19 cellular contexts compared by ENCODE assay signal in the genomic region with DNA sequence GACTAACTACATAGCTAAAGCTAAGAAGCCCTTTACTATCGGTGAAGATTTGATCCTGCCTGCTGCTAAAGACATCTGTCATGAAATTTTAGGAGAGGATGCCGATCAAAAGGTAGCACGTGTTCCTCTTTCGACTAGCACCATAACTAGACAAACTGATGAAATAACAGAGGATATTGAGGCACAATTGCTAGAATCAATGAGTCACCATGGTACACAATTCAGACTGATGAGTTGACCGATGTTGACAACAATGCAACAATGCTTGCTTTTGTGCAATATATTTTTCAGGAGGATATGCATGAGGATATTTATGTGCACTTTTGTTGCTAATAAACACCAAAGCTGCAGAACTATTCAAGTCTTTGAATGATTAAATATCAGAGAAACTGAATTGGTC. TPM values are rescaled to one million over a fixed set of nuclear protein-coding genes. Genes with fewer than 3 reads are reported as not detected.
A peak's percentile ranks its signal among the peaks of the same experiment; 100 is the strongest.
DNase-seq lines count a peak whose midpoint lies in the region; ATAC-seq, FAIRE-seq and TF ChIP-seq lines count a peak whose summit lies in the region.
"Had no signal": no experiment of that assay in that cellular context is flagged by ENCODE, and none has a peak within 500 bp of the region (broad histone marks: within the 10 kb centered on the region; RNA-seq: fewer than 3 reads in every experiment).

No MANE protein-coding gene starts in this region.

- WGBS in GM12878 (ENCODE audit: insufficient coverage, insufficient replicate concordance, low lambda C conversion rate, missing lambda C conversion rate), result 98% methylated on average over 5 of the region's 5 CpGs
- 93% methylated on average over 5 of the region's 5 CpGs for WGBS in smooth muscle cell (ENCODE audit: low lambda C conversion rate)
- 97 to 98% methylated on average over 5 of the region's 5 CpGs for WGBS in sigmoid colon, 2 donors
- WGBS in spleen, 5 donors, result 93 to 98% (median 96%) methylated on average over 5 of the region's 5 CpGs

- no peak overlapping the region for H3K9ac ChIP-seq in GM12878 (ENCODE audit: control insufficient read depth, insufficient read depth, low read length)
- no peak overlapping the region for H3K9ac ChIP-seq in smooth muscle cell (ENCODE audit: low read depth)
- H3K9ac ChIP-seq: BLaER1 treated with 17β-estradiol and CSF1 and Interleukin-3, amounts not matched to agents 10 nM and 100 nM; GM23248 had no signal

- H3F3A ChIP-seq in GM23338 (replicated peaks; ENCODE audit: low read depth) (no peaks in the 10 kb centered on the region), smooth muscle cell (ENCODE audit: low read depth) (no peaks in the 10 kb centered on the region)

- intact Hi-C loops in GM12878 (cut with micrococcal nuclease; ENCODE audit: unreplicated experiment) (no loop called here), sigmoid colon (cut with DNase I) (no loop called here), spleen (cut with DNase I; ENCODE audit: low total_unique reads) (no loop called here)

- H3K27me3 ChIP-seq in GM23338 (ENCODE audit: insufficient read depth), result no peaks in the 10 kb centered on the region
- no peaks in the 10 kb centered on the region for H3K27me3 ChIP-seq in GM12878 (replicated peaks in 1 of 2; ENCODE audit: control insufficient read depth in 2 of 2, insufficient read depth in 2 of 2, low read length in 1 of 2)
- no peaks in the 10 kb centered on the region for H3K27me3 ChIP-seq in smooth muscle cell (ENCODE audit: low read depth)
- H3K27me3 ChIP-seq in sigmoid colon, result no peaks in the 10 kb centered on the region
- H3K27me3 ChIP-seq in spleen (replicated peaks in 1 of 7), result no peaks in the 10 kb centered on the region
- H3K27me3 ChIP-seq: BLaER1 treated with 17β-estradiol and CSF1 and Interleukin-3, amounts not matched to agents 10 nM and 100 nM had no signal

- no TSS peak for BruUV-seq in GM12878 (replicated peaks; lab: Mats Ljungman, UMichigan)

- H3K27ac ChIP-seq in GM23338 (ENCODE audit: low read depth) (no peak overlapping the region), GM12878 (ENCODE audit: control insufficient read depth, insufficient read depth) (no peak overlapping the region), smooth muscle cell (ENCODE audit: low read depth) (peak overlapping the region; percentile 20), sigmoid colon (no peak overlapping the region), spleen (no peak overlapping the region)
- H3K27ac ChIP-seq: BLaER1 treated with 17β-estradiol and CSF1 and Interleukin-3, amounts not matched to agents 10 nM and 100 nM; GM23248; HL-60 had no signal

- TF ChIP-seq EP300 in GM12878 (IDR thresholded peaks at IDR 0.05; ENCODE audit: borderline replicate concordance in 1 of 2, control insufficient read depth in 1 of 2, low read depth in 2 of 2, low read length in 2 of 2) (no peak), sigmoid colon (IDR thresholded peaks at IDR 0.05) (no peak)

- no peak overlapping the region for H2AFZ ChIP-seq in GM23338
- no peak overlapping the region for H2AFZ ChIP-seq in GM12878 (ENCODE audit: control insufficient read depth, low read depth, low read length)
- no peak overlapping the region for H2AFZ ChIP-seq in smooth muscle cell (ENCODE audit: low read depth)
- H2AFZ ChIP-seq: GM23248 had no signal

- no peak for TF ChIP-seq POLR2A in GM12878 (IDR thresholded peaks at IDR 0.05; ENCODE audit: low read depth, low read length)
- no peak for TF ChIP-seq POLR2A in sigmoid colon (IDR thresholded peaks at IDR 0.05)
- TF ChIP-seq POLR2A in spleen (IDR thresholded peaks at IDR 0.05), result no peak

- H3K9me3 ChIP-seq in GM12878 (replicated peaks; ENCODE audit: control insufficient read depth, insufficient read depth, low read length), result no peaks in the 10 kb centered on the region
- no peaks in the 10 kb centered on the region for H3K9me3 ChIP-seq in smooth muscle cell (replicated peaks; ENCODE audit: low read depth)
- no peaks in the 10 kb centered on the region for H3K9me3 ChIP-seq in sigmoid colon
- H3K9me3 ChIP-seq in spleen, result no peaks in the 10 kb centered on the region
- H3K9me3 ChIP-seq: BLaER1 treated with 17β-estradiol and CSF1 and Interleukin-3, amounts not matched to agents 10 nM and 100 nM had no signal

- no peaks in the 10 kb centered on the region for H3K9me3 Mint-ChIP-seq in GM23338
- H3K9me3 Mint-ChIP-seq: CD8-positive, alpha-beta T cell; HFFc6 had no signal

- FAIRE-seq in GM12878 (lab: Jason Lieb, UNC), result peak; percentile 41
- FAIRE-seq: H54, K562 had no signal

- peaks cover 24% of the 10 kb centered on the region for H3K4me1 ChIP-seq in GM23338 (ENCODE audit: insufficient read depth)
- H3K4me1 ChIP-seq in GM12878 (ENCODE audit: control insufficient read depth, insufficient read depth, low read length), result no peaks in the 10 kb centered on the region
- no peaks in the 10 kb centered on the region for H3K4me1 ChIP-seq in smooth muscle cell (ENCODE audit: low read depth)
- no peaks in the 10 kb centered on the region for H3K4me1 ChIP-seq in sigmoid colon
- H3K4me1 ChIP-seq in spleen, result no peaks in the 10 kb centered on the region

- H3K36me3 Mint-ChIP-seq in GM23338 (ENCODE audit: low read depth), result peaks cover 7% of the 10 kb centered on the region; the same call in 2 of the 3 replicates

- SMC1A ChIA-PET in GM12878 (lab: Charles Lee; ENCODE audit: uncharacterized antibody, unreplicated experiment), result no interaction called here

- H4K20me1 ChIP-seq in GM23338 (replicated peaks; ENCODE audit: insufficient read depth) (no peaks in the 10 kb centered on the region), GM12878 (ENCODE audit: control insufficient read depth, insufficient read depth) (no peaks in the 10 kb centered on the region), smooth muscle cell (ENCODE audit: low read depth) (no peaks in the 10 kb centered on the region)
- H4K20me1 ChIP-seq: BLaER1 treated with 17β-estradiol and CSF1 and Interleukin-3, amounts not matched to agents 10 nM and 100 nM had no signal

- H3K27me3 Mint-ChIP-seq in GM23338 (ENCODE audit: insufficient read depth, low read depth, poor library complexity), result peaks cover 1% of the 10 kb centered on the region
- H3K27me3 Mint-ChIP-seq: B cell had no signal

- H3K4me2 ChIP-seq in GM23338 (no peak overlapping the region), GM12878 (ENCODE audit: control insufficient read depth, insufficient read depth) (no peak overlapping the region), smooth muscle cell (no peak overlapping the region)
- H3K4me2 ChIP-seq: BLaER1 treated with 17β-estradiol and CSF1 and Interleukin-3, amounts not matched to agents 10 nM and 100 nM had no signal

- H3K4me1 Mint-ChIP-seq in GM23338, result peaks cover 7% of the 10 kb centered on the region; the same call in 2 of the 3 replicates

- no peaks in the 10 kb centered on the region; the same call in 1 of the 2 replicates for H3K9me2 ChIP-seq in GM23338 (ENCODE audit: insufficient read depth)

- H3K4me3 ChIP-seq in GM23338 (no peak overlapping the region), GM12878 (no peak overlapping the region), smooth muscle cell (no peak overlapping the region), sigmoid colon (no peak overlapping the region), spleen (no peak overlapping the region)
- H3K4me3 ChIP-seq: BLaER1 treated with 17β-estradiol and CSF1 and Interleukin-3, amounts not matched to agents 10 nM and 100 nM; GM23248; K562 had no signal

- CTCF ChIA-PET in GM12878 (lab: Yijun Ruan, JAX), result interaction anchor here (1.3 kb wide), 1 partner anchor 25 kb away, joined by 3 read pairs; no protein-coding TSS in a partner anchor

- in situ Hi-C loops in GM12878 (cut with MboI), result no loop called here

- RAD21 ChIA-PET in GM12878 (lab: Charles Lee; ENCODE audit: unreplicated experiment), result no interaction called here

- H3K79me2 ChIP-seq in GM23338 (replicated peaks; ENCODE audit: insufficient read depth) (no peaks in the 10 kb centered on the region; the same call in 1 of the 2 replicates), GM12878 (ENCODE audit: control insufficient read depth, insufficient read depth, low read length) (no peaks in the 10 kb centered on the region), smooth muscle cell (ENCODE audit: low read depth) (no peaks in the 10 kb centered on the region)

- H3K36me3 ChIP-seq in GM23338 (ENCODE audit: insufficient read depth), result 0 out of 2 replicates have a peak, but pooled peaks cover 6% of the 10 kb centered on the region
- H3K36me3 ChIP-seq in GM12878 (ENCODE audit: control insufficient read depth in 2 of 2, insufficient read depth in 2 of 2, low read length in 1 of 2), result peaks cover 0 to 4% of the 10 kb centered on the region in 2 experiments; a peak in 2 of 4 replicates
- peaks cover 11% of the 10 kb centered on the region for H3K36me3 ChIP-seq in smooth muscle cell (ENCODE audit: low read depth)
- H3K36me3 ChIP-seq in sigmoid colon, result peaks cover 0 to 50% (median 5%) of the 10 kb centered on the region in 4 donors
- peaks cover 0 to 96% (median 38%) of the 10 kb centered on the region in 6 donors for H3K36me3 ChIP-seq in spleen

- DNase-seq in NCI-H82 (lab: John Stamatoyannopoulos, UW), result peak; percentile 58
- no peak for DNase-seq in NCI-H82 treated with DMSO at 0.1 percent for 48 hours (lab: John Stamatoyannopoulos, UW; ENCODE audit: unreplicated experiment)
- DNase-seq in GM23338 (ENCODE audit: low spot score), result no peak
- no peak for DNase-seq in GM12878 (ENCODE audit: low read depth, low spot score)
- DNase-seq in smooth muscle cell (lab: John Stamatoyannopoulos, UW; ENCODE audit: unreplicated experiment), result no peak
- no peak for DNase-seq in sigmoid colon
- no peak for DNase-seq in spleen
- DNase-seq: Calu3; CD8-positive, alpha-beta T cell; GDM1; GM23248; HFFc6; IMR-90 had no signal

- no peak overlapping the region for H3K4me3 Mint-ChIP-seq in GM23338
- H3K4me3 Mint-ChIP-seq: B cell; CD8-positive, alpha-beta T cell; HFFc6 had no signal

- TF ChIP-seq RAD21 in GM12878 (IDR thresholded peaks at IDR 0.05; ENCODE audit: insufficient read depth, low read depth, low read length), result no peak

- no peak for TF ChIP-seq CTCF in GM23338 (conservative IDR thresholded peaks at IDR 0.05; ENCODE audit: low read depth in 2 of 2)
- no peak for TF ChIP-seq CTCF in GM12878 (IDR thresholded peaks at IDR 0.05 in 2 of 3, conservative IDR thresholded peaks at IDR 0.05 in 1 of 3; ENCODE audit: control insufficient read depth in 2 of 3, extremely low read depth in 1 of 3, insufficient read depth in 1 of 3, low read depth in 3 of 3, low read length in 3 of 3)
- TF ChIP-seq CTCF in smooth muscle cell (IDR thresholded peaks at IDR 0.05; ENCODE audit: borderline replicate concordance, insufficient read depth, poor library complexity, severe bottlenecking), result no peak
- TF ChIP-seq CTCF in sigmoid colon (IDR thresholded peaks at IDR 0.05), result no peak
- no peak for TF ChIP-seq CTCF in spleen (IDR thresholded peaks at IDR 0.05 in 8 of 11, conservative IDR thresholded peaks at IDR 0.05 in 3 of 11)

- POLR2A ChIA-PET in GM12878 (lab: Charles Lee), result no interaction called here

- peak overlapping the region; percentile 48; the same call in 1 of the 2 replicates for H3K27ac Mint-ChIP-seq in GM23338
- H3K27ac Mint-ChIP-seq: B cell; CD8-positive, alpha-beta T cell had no signal

- ATAC-seq in GM23338 (no peak), GM12878 (no peak)
- ATAC-seq: CD8-positive, alpha-beta T cell; HCT116; K562 had no signal

RNA-seq across cellular contexts. Expression of gene TBCK, which starts 24.3 kb away (rescaled TPM):
- 26.5 and 28.9 TPM in 2 replicates for total RNA-seq in GM23338 (2014; rRNA removed; shearing (Covaris generic))
- polyA plus RNA-seq in GM23338 (2016; fragmentation: Nextera tagmentation; extraction: Ambion mirVana) (13.0 and 13.9 TPM in 2 replicates), GM12878 (2011; rRNA removed) (28.9 and 47.1 TPM in 2 replicates), GM12878 (2014; fragmentation: Illumina TruSeq; extraction: Trizol) (13.6 and 16.3 TPM in 2 replicates), GM12878 (2014; fragmentation: Nextera tagmentation; extraction: Ambion mirVana) (1 to 10 TPM; 4.1 to 5.3 TPM), GM12878 (2014; rRNA removed) (8.6 and 10.9 TPM in 2 replicates), GM12878 (2016; fragmentation: Nextera tagmentation; extraction: Ambion mirVana) (10 to 100 TPM; 19.9 to 21.1 TPM), smooth muscle cell (10.0 and 15.9 TPM in 2 replicates), sigmoid colon (1 to 10 TPM; 4.8 to 9.6 (median 5.1) TPM), spleen (1 to 10 TPM; 6.7 to 9.8 (median 9.3) TPM)
- total RNA-seq in GM12878 (2013; cell fraction: nucleolus; rRNA removed), result 313 and 315 TPM in 2 replicates
- total RNA-seq in GM12878 (2014; rRNA removed) (26.5 and 30.3 TPM in 2 replicates), GM12878 (2014; rRNA removed; fragmentation: Illumina TruSeq; extraction: Trizol) (21.6 and 26.0 TPM in 2 replicates), GM12878 (2021) (20.4 and 22.8 TPM in 2 replicates), smooth muscle cell (28.1 and 39.5 TPM in 2 replicates), sigmoid colon (10 to 100 TPM; 26.3 to 43.5 (median 38.4) TPM), spleen (10 to 100 TPM; 38.5 to 61.3 (median 51.0) TPM)
- polyA plus RNA-seq in GM12878 (2011; ENCODE audit: low read depth), result 13.1 TPM
- polyA plus RNA-seq in GM12878 (2011; cell fraction: cytosol; rRNA removed), result 14.0 and 17.4 TPM in 2 replicates
- 98.6 and 119 TPM in 2 replicates for polyA plus RNA-seq in GM12878 (2011; cell fraction: nucleus; rRNA removed)
- 11.3 and 13.4 TPM in 2 replicates for polyA plus RNA-seq in GM12878 (2012)
- polyA minus RNA-seq in GM12878 (2011; rRNA and poly(A)+ RNA removed), result 65.8 and 78.1 TPM in 2 replicates
- polyA minus RNA-seq in GM12878 (2011; cell fraction: cytosol; rRNA and poly(A)+ RNA removed), result 9.9 and 10.1 TPM in 2 replicates
- 183 and 246 TPM in 2 replicates for polyA minus RNA-seq in GM12878 (2011; cell fraction: nucleus; rRNA and poly(A)+ RNA removed)

RNA-seq across cellular contexts. Expression of gene AIMP1, which starts 24.7 kb away (rescaled TPM):
- 24.1 and 34.5 TPM in 2 replicates for total RNA-seq in GM23338 (2014; rRNA removed; shearing (Covaris generic))
- 157 and 200 TPM in 2 replicates for polyA plus RNA-seq in GM23338 (2016; fragmentation: Nextera tagmentation; extraction: Ambion mirVana)
- 16.1 and 18.8 TPM in 2 replicates for total RNA-seq in GM12878 (2013; cell fraction: nucleolus; rRNA removed)
- 18.6 and 23.9 TPM in 2 replicates for total RNA-seq in GM12878 (2014; rRNA removed)
- total RNA-seq in GM12878 (2014; rRNA removed; fragmentation: Illumina TruSeq; extraction: Trizol), result 35.7 and 36.9 TPM in 2 replicates
- total RNA-seq in GM12878 (2021), result 46.1 and 49.0 TPM in 2 replicates
- 21.7 TPM for polyA plus RNA-seq in GM12878 (2011; ENCODE audit: low read depth)
- polyA plus RNA-seq in GM12878 (2011; rRNA removed), result 41.5 and 76.4 TPM in 2 replicates
- 8.2 and 8.4 TPM in 2 replicates for polyA plus RNA-seq in GM12878 (2011; cell fraction: cytosol; rRNA removed)
- polyA plus RNA-seq in GM12878 (2011; cell fraction: nucleus; rRNA removed), result 15.8 and 16.8 TPM in 2 replicates
- 36.5 and 53.0 TPM in 2 replicates for polyA plus RNA-seq in GM12878 (2012)
- 66.8 and 99.6 TPM in 2 replicates for polyA plus RNA-seq in GM12878 (2014; fragmentation: Illumina TruSeq; extraction: Trizol)
- 100 to 1,000 TPM; 115 to 131 TPM for polyA plus RNA-seq in GM12878 (2014; fragmentation: Nextera tagmentation; extraction: Ambion mirVana)
- polyA plus RNA-seq in GM12878 (2014; rRNA removed), result 27.0 and 32.3 TPM in 2 replicates
- polyA plus RNA-seq in GM12878 (2016; fragmentation: Nextera tagmentation; extraction: Ambion mirVana), result 100 to 1,000 TPM; 111 to 121 TPM
- polyA minus RNA-seq in GM12878 (2011; rRNA and poly(A)+ RNA removed), result 4.3 and 5.3 TPM in 2 replicates
- 3.6 and 5.3 TPM in 2 replicates for polyA minus RNA-seq in GM12878 (2011; cell fraction: cytosol; rRNA and poly(A)+ RNA removed)
- 3.6 and 5.5 TPM in 2 replicates for polyA minus RNA-seq in GM12878 (2011; cell fraction: nucleus; rRNA and poly(A)+ RNA removed)
- 35.1 and 40.4 TPM in 2 replicates for total RNA-seq in smooth muscle cell
- polyA plus RNA-seq in smooth muscle cell, result 58.5 and 60.5 TPM in 2 replicates
- total RNA-seq in sigmoid colon, result 10 to 100 TPM; 24.4 to 36.0 (median 31.0) TPM
- polyA plus RNA-seq in sigmoid colon, result 10 to 100 TPM; 26.1 to 32.0 (median 29.4) TPM
- 10 to 100 TPM; 15.8 to 43.1 (median 35.2) TPM for total RNA-seq in spleen
- polyA plus RNA-seq in spleen, result 10 to 100 TPM; 25.5 to 29.3 (median 29.0) TPM
